ENCODE assay signal across 9 cellular contexts in genomic region chr22:19014886-19015285, GRCh38.
"Had no signal": no experiment of that assay in that cellular context is flagged by ENCODE, and none has a peak within 500 bp of the region (broad histone marks: within the 10 kb centered on the region; RNA-seq: fewer than 3 reads in every experiment).

No MANE protein-coding gene starts in this region.

- H3K9me3 ChIP-seq: HAP-1 had no signal

- DNase-seq: GM23248, GOT3, H7, HFFc6, KBM-7 had no signal

- H2AFZ ChIP-seq: GM23248 had no signal

- H3K27ac ChIP-seq: GM23248, HL-60, KMS-11 had no signal

- H3K9ac ChIP-seq: GM23248, KMS-11 had no signal

- H3K36me3 ChIP-seq: HAP-1 had no signal

- H3K4me3 ChIP-seq: GM23248, HAP-1 had no signal

- ATAC-seq: HCT116 had no signal

- H3K4me1 ChIP-seq: HAP-1 had no signal

- H3K4me2 ChIP-seq: KMS-11 had no signal
